1 cellular context compared by ENCODE assay signal in the genomic region with DNA sequence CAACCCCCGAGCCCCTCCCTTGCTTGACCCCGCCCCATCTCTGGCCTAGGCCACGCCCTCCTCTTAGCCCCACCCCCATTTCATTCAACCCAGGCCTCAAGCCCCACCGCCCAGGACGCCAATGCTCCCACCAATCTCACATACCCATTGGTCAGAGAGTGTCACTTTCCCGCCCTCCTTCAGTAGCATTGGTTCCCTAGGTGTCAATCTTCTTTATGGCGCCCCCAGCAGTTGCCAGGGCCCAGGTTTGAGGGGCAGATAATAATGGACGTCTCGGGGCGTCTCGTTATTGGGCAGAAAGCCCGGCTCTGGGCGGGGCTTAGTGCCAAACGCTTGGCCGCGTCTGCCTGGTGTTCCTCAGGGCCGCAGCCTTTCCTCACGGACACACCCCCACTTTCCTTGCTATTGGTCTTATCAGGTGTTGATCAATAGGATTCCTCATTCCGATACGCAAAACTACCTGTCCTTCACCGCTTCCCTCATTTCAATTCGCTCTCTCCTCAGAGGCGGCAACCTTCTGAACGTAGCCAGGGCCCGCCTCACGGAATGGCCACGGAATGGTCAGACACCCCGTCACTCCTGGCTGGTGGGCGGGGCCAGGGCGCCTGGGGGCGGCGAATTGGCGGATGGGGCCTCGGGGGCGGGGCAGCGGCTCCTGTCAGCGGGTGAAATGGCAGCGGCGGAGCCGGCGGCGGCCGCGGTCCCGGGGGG.
TF ChIP-seq lines count a peak whose summit lies in the region.

Gene EVI5L (plus strand): TSS at position 658 of the 711 bp plus-strand sequence. CDS start 16,325 bp downstream, outside the sequence.

TF ChIP-seq in HEK293, 187 proteins besides CTCF, POLR2A, EP300 and RAD21 (continued from another document):
- TF ChIP-seq ZNF292 (tag by site-specific recombination; IDR thresholded peaks at IDR 0.05; ENCODE audit: borderline replicate concordance, low read depth) (no peak), ZNF248 (tag by site-specific recombination; IDR thresholded peaks at IDR 0.05) (no peak), ZNF341 (tag by site-specific recombination; IDR thresholded peaks at IDR 0.05; ENCODE audit: low read depth) (peak; percentile 62)
